In genomic region chr18:8826971-8827370, GRCh38 we compare ENCODE assay signal across 29 cellular contexts.
"Had no signal": no experiment of that assay in that cellular context is flagged by ENCODE, and none has a peak within 500 bp of the region (broad histone marks: within the 10 kb centered on the region; RNA-seq: fewer than 3 reads in every experiment).

No MANE protein-coding gene starts in this region.

- H3K36me3 Mint-ChIP-seq: activated naive CD8-positive, alpha-beta T cell; naive thymus-derived CD8-positive, alpha-beta T cell; stimulated activated naive B cell treated with anti-CD40 and anti-IgM and Interleukin-4, amounts not matched to agents 10 μg/mL and 1 μg/mL and 100 μg/mL, for 72 hours had no signal

- DNase-seq: activated CD4-positive, alpha-beta T cell treated with anti-CD3 and anti-CD28 coated beads for 48 hours; activated CD4-positive, alpha-beta T cell treated with anti-CD3 and anti-CD28 coated beads, Interleukin-2, amount 50 U/mL, for 48 hours; activated CD8-positive, alpha-beta memory T cell treated with anti-CD3 and anti-CD28 coated beads for 24 hours; activated effector memory CD4-positive, alpha-beta T cell treated with Interleukin-2 at 50 U/mL for 16 hours; activated naive CD4-positive, alpha-beta T cell treated with Interleukin-2 at 50 U/mL for 16 hours; effector CD4-positive, alpha-beta T cell; esophagus squamous epithelium; foreskin melanocyte; heart right ventricle; lower lobe of right lung; mesenchymal stem cell; naive thymus-derived CD8-positive, alpha-beta T cell; occipital lobe; stimulated activated CD4-positive, alpha-beta T cell treated with anti-CD3 and anti-CD28 coated beads, Interleukin-15, amount 100 ng/mL, for 24 hours; stimulated activated CD4-positive, alpha-beta T cell treated with anti-CD3 and anti-CD28 coated beads, Interleukin-2, amount 100 ng/mL, for 24 hours; stimulated activated naive B cell treated with anti-CD40 and anti-IgM and Interleukin-4, amounts not matched to agents 10 μg/mL and 1 μg/mL and 100 μg/mL, for 72 hours; tibial artery; upper lobe of right lung had no signal

- H3K4me3 ChIP-seq: ascending aorta, esophagus squamous epithelium, heart right ventricle, lower lobe of right lung, neural progenitor cell, right atrium auricular region, suprapubic skin, tibial artery, upper lobe of right lung had no signal

- H3K4me1 ChIP-seq: ascending aorta, esophagus squamous epithelium, lower lobe of right lung, neural progenitor cell, parathyroid adenoma, suprapubic skin, tibial artery had no signal

- H3K36me3 ChIP-seq: lower lobe of right lung, neural progenitor cell, right atrium auricular region, upper lobe of right lung had no signal

- H3K27me3 Mint-ChIP-seq: activated naive CD8-positive, alpha-beta T cell; brain; dendritic cell treated with granulocyte-macrophage colony-stimulating factor and Interleukin-4, amounts not matched to agents 40 ng/mL and 50 ng/mL, for 4 days; stimulated activated naive B cell treated with anti-CD40 and anti-IgM and Interleukin-4, amounts not matched to agents 10 μg/mL and 1 μg/mL and 100 μg/mL, for 72 hours had no signal

- H3K27me3 ChIP-seq: ascending aorta, esophagus squamous epithelium, heart right ventricle, neural progenitor cell, right atrium auricular region, suprapubic skin, tibial artery, upper lobe of right lung had no signal

- H3K27ac ChIP-seq: ascending aorta, epithelial cell of prostate, esophagus squamous epithelium, heart right ventricle, lower lobe of right lung, neural progenitor cell, parathyroid adenoma, right atrium auricular region, suprapubic skin, tibial artery, upper lobe of right lung, VCaP had no signal

- H3K4me3 Mint-ChIP-seq: activated naive CD8-positive, alpha-beta T cell; brain; dendritic cell treated with granulocyte-macrophage colony-stimulating factor and Interleukin-4, amounts not matched to agents 40 ng/mL and 50 ng/mL, for 4 days; naive thymus-derived CD8-positive, alpha-beta T cell; neural progenitor cell; stimulated activated naive B cell treated with anti-CD40 and anti-IgM and Interleukin-4, amounts not matched to agents 10 μg/mL and 1 μg/mL and 100 μg/mL, for 72 hours had no signal

- H3K9me3 ChIP-seq: ascending aorta, esophagus squamous epithelium, heart right ventricle, lower lobe of right lung, right atrium auricular region, suprapubic skin, tibial artery, upper lobe of right lung had no signal

- H3K27ac Mint-ChIP-seq: activated naive CD8-positive, alpha-beta T cell; dendritic cell treated with granulocyte-macrophage colony-stimulating factor and Interleukin-4, amounts not matched to agents 40 ng/mL and 50 ng/mL, for 4 days; naive thymus-derived CD8-positive, alpha-beta T cell; neural progenitor cell; stimulated activated naive B cell treated with anti-CD40 and anti-IgM and Interleukin-4, amounts not matched to agents 10 μg/mL and 1 μg/mL and 100 μg/mL, for 72 hours had no signal

- H3K4me1 Mint-ChIP-seq: naive thymus-derived CD8-positive, alpha-beta T cell had no signal

- ATAC-seq: activated CD4-positive, CD25-positive, alpha-beta regulatory T cell treated with anti-CD3 and anti-CD28 coated beads, Interleukin-2, amount 50 U/mL, for 24 hours; heart right ventricle; lower lobe of right lung; naive thymus-derived CD8-positive, alpha-beta T cell; stimulated activated naive B cell treated with anti-CD40 and anti-IgM and Interleukin-4, amounts not matched to agents 10 μg/mL and 1 μg/mL and 100 μg/mL, for 72 hours; upper lobe of right lung had no signal

- H3K9me3 Mint-ChIP-seq: brain; dendritic cell treated with granulocyte-macrophage colony-stimulating factor and Interleukin-4, amounts not matched to agents 40 ng/mL and 50 ng/mL, for 4 days; naive thymus-derived CD8-positive, alpha-beta T cell; stimulated activated naive B cell treated with anti-CD40 and anti-IgM and Interleukin-4, amounts not matched to agents 10 μg/mL and 1 μg/mL and 100 μg/mL, for 72 hours had no signal
